Comparison of ENCODE assay signal across 25 cellular contexts in genomic region chr12:84069079-84069661, GRCh38.
"Had no signal": no experiment of that assay in that cellular context is flagged by ENCODE, and none has a peak within 500 bp of the region (broad histone marks: within the 10 kb centered on the region; RNA-seq: fewer than 3 reads in every experiment).

No MANE protein-coding gene starts in this region.

- H3K4me3 ChIP-seq: coronary artery, gastrocnemius medialis, right lobe of liver, transverse colon, uterus had no signal

- H3K4me1 ChIP-seq: gastrocnemius medialis, parathyroid adenoma, right lobe of liver, transverse colon, uterus had no signal

- H3K27ac Mint-ChIP-seq: activated CD4-positive, alpha-beta memory T cell treated with anti-CD3 and anti-CD28 coated beads, Interleukin-2, amount 10 ng/mL, durations not matched to agents 7 days and 5 days; activated CD4-positive, alpha-beta T cell treated with anti-CD3 and anti-CD28 coated beads, Interleukin-2, amount 10 ng/mL, durations not matched to agents 24 days and 14 days; activated naive CD4-positive, alpha-beta T cell treated with anti-CD3 and anti-CD28 coated beads for 36 hours; activated naive CD8-positive, alpha-beta T cell treated with anti-CD3 and anti-CD28 coated beads, Interleukin-2, amount 10 ng/mL, durations not matched to agents 7 days and 5 days; activated T-cell treated with anti-CD3 and anti-CD28 coated beads, Interleukin-2, amount 50 U/mL, for 72 hours; nephron progenitor cell; stimulated activated naive B cell treated with anti-CD40 and anti-IgM and Interleukin-4, amounts not matched to agents 10 μg/mL and 1 μg/mL and 100 μg/mL, for 72 hours; T-helper 2 cell treated with Interferon-gamma antibody and Interleukin-4, amounts not matched to agents 5 μg/mL and 100 μg/mL, for 36 hours had no signal

- H3K9ac ChIP-seq: parathyroid adenoma had no signal

- H3K36me3 Mint-ChIP-seq: activated naive CD8-positive, alpha-beta T cell treated with anti-CD3 and anti-CD28 coated beads, Interleukin-2, amount 10 ng/mL, durations not matched to agents 7 days and 5 days; stimulated activated naive B cell treated with anti-CD40 and anti-IgM and Interleukin-4, amounts not matched to agents 10 μg/mL and 1 μg/mL and 100 μg/mL, for 72 hours had no signal

- H3K27me3 Mint-ChIP-seq: activated CD4-positive, alpha-beta memory T cell treated with anti-CD3 and anti-CD28 coated beads, Interleukin-2, amount 10 ng/mL, durations not matched to agents 7 days and 5 days; activated CD4-positive, alpha-beta T cell treated with anti-CD3 and anti-CD28 coated beads, Interleukin-2, amount 10 ng/mL, durations not matched to agents 24 days and 14 days; activated naive CD8-positive, alpha-beta T cell treated with anti-CD3 and anti-CD28 coated beads, Interleukin-2, amount 10 ng/mL, durations not matched to agents 7 days and 5 days; stimulated activated naive B cell treated with anti-CD40 and anti-IgM and Interleukin-4, amounts not matched to agents 10 μg/mL and 1 μg/mL and 100 μg/mL, for 72 hours had no signal

- H3K4me3 Mint-ChIP-seq: activated CD4-positive, alpha-beta memory T cell treated with anti-CD3 and anti-CD28 coated beads, Interleukin-2, amount 10 ng/mL, durations not matched to agents 7 days and 5 days; activated CD4-positive, alpha-beta T cell treated with anti-CD3 and anti-CD28 coated beads, Interleukin-2, amount 10 ng/mL, durations not matched to agents 24 days and 14 days; activated naive CD4-positive, alpha-beta T cell treated with anti-CD3 and anti-CD28 coated beads for 36 hours; activated naive CD8-positive, alpha-beta T cell treated with anti-CD3 and anti-CD28 coated beads, Interleukin-2, amount 10 ng/mL, durations not matched to agents 7 days and 5 days; activated T-cell treated with anti-CD3 and anti-CD28 coated beads, Interleukin-2, amount 50 U/mL, for 72 hours; nephron progenitor cell; stimulated activated naive B cell treated with anti-CD40 and anti-IgM and Interleukin-4, amounts not matched to agents 10 μg/mL and 1 μg/mL and 100 μg/mL, for 72 hours; T-helper 2 cell treated with Interferon-gamma antibody and Interleukin-4, amounts not matched to agents 5 μg/mL and 100 μg/mL, for 36 hours had no signal

- H3K27ac ChIP-seq: coronary artery, epithelial cell of prostate, gastrocnemius medialis, parathyroid adenoma, right lobe of liver, transverse colon, uterus, VCaP had no signal

- H2AFZ ChIP-seq: parathyroid adenoma had no signal

- H3K4me1 Mint-ChIP-seq: activated CD4-positive, alpha-beta memory T cell treated with anti-CD3 and anti-CD28 coated beads, Interleukin-2, amount 10 ng/mL, durations not matched to agents 7 days and 5 days; activated CD4-positive, alpha-beta T cell treated with anti-CD3 and anti-CD28 coated beads, Interleukin-2, amount 10 ng/mL, durations not matched to agents 24 days and 14 days; activated naive CD8-positive, alpha-beta T cell treated with anti-CD3 and anti-CD28 coated beads, Interleukin-2, amount 10 ng/mL, durations not matched to agents 7 days and 5 days; nephron progenitor cell; stimulated activated naive B cell treated with anti-CD40 and anti-IgM and Interleukin-4, amounts not matched to agents 10 μg/mL and 1 μg/mL and 100 μg/mL, for 72 hours had no signal

- H3K27me3 ChIP-seq: gastrocnemius medialis, right lobe of liver, transverse colon, uterus had no signal

- H3K36me3 ChIP-seq: gastrocnemius medialis, right lobe of liver, transverse colon, uterus had no signal

- H3K9me3 Mint-ChIP-seq: activated CD4-positive, alpha-beta T cell treated with anti-CD3 and anti-CD28 coated beads, Interleukin-2, amount 10 ng/mL, durations not matched to agents 24 days and 14 days; activated naive CD4-positive, alpha-beta T cell treated with anti-CD3 and anti-CD28 coated beads for 36 hours; nephron progenitor cell; stimulated activated naive B cell treated with anti-CD40 and anti-IgM and Interleukin-4, amounts not matched to agents 10 μg/mL and 1 μg/mL and 100 μg/mL, for 72 hours had no signal

- DNase-seq: activated CD4-positive, alpha-beta memory T cell treated with anti-CD3 and anti-CD28 coated beads, Interleukin-2, amount 10 ng/mL, durations not matched to agents 7 days and 5 days; activated CD4-positive, alpha-beta T cell treated with anti-CD3 and anti-CD28 coated beads, Interleukin-2, amount 10 ng/mL, durations not matched to agents 24 days and 14 days; activated effector memory CD4-positive, alpha-beta T cell treated with Interleukin-2 at 50 U/mL for 16 hours; activated naive CD4-positive, alpha-beta T cell treated with anti-CD3 and anti-CD28 coated beads for 36 hours; activated naive CD8-positive, alpha-beta T cell treated with anti-CD3 and anti-CD28 coated beads, Interleukin-2, amount 10 ng/mL, durations not matched to agents 7 days and 5 days; activated T-cell treated with anti-CD3 and anti-CD28 coated beads, Interleukin-2, amount 50 U/mL, for 72 hours; amygdala; gastrocnemius medialis; head of caudate nucleus; hypothalamus; left cardiac atrium; nephron progenitor cell; nucleus accumbens; right lobe of liver; small intestine; stimulated activated CD4-positive, alpha-beta T cell treated with anti-CD3 and anti-CD28 coated beads, Interleukin-2, amount 100 ng/mL, for 48 hours; stimulated activated CD8-positive, alpha-beta memory T cell treated with anti-CD3 and anti-CD28 coated beads, Interleukin-4, amount 100 ng/mL, for 48 hours; stimulated activated naive B cell treated with anti-CD40 and anti-IgM and Interleukin-4, amounts not matched to agents 10 μg/mL and 1 μg/mL and 100 μg/mL, for 72 hours; transverse colon; uterus had no signal

- H3K9me3 ChIP-seq: gastrocnemius medialis, right lobe of liver, transverse colon, uterus had no signal
